In the genomic region with DNA sequence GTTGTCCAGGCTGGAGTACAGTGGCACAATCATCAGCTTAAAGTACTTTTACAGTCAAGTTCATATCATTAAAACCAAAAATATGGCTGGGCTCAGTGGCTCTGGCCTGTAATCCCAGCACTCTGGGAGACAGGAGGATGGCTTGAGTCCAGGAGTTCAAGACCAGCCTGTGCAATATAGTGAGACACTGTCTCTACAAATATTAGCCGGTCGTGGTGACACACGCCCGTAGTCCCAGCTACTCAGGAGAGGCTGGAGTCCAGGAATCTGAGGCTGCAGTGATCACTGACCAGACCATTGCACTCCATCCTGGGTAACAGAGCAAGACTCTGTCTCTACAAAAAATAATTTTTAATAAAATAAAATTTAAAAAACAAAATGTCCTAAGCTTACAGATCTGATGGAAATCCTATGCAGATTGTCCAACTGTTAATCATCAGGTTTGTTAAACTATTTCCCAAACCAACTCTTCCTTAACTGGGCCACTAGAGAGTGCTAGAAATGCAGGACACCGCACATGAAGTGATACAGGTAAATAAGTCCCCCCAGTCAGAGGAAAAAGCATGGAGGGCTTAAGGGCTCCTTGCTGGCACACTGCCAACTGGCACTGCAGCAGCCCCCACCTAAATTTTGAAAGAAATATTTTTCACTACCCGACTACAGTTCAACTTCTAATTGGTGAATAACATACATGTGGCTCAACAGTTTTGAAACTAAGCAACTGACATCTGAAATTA, we compare ENCODE assay signal across 1 cellular context.
A peak's percentile ranks its signal among the peaks of the same experiment; 100 is the strongest.
TF ChIP-seq lines count a peak whose summit lies in the region.

No MANE protein-coding gene starts in this region.

TF ChIP-seq in HEK293, 187 proteins besides CTCF, POLR2A, EP300 and RAD21 (continued from another document and continues in another):
- TF ChIP-seq ZNF354C (tag by site-specific recombination; IDR thresholded peaks at IDR 0.05; ENCODE audit: borderline replicate concordance, low read depth), result no peak
- TF ChIP-seq ZIC2 (tag by site-specific recombination; IDR thresholded peaks at IDR 0.05), result no peak
- TF ChIP-seq, protein P1, sequence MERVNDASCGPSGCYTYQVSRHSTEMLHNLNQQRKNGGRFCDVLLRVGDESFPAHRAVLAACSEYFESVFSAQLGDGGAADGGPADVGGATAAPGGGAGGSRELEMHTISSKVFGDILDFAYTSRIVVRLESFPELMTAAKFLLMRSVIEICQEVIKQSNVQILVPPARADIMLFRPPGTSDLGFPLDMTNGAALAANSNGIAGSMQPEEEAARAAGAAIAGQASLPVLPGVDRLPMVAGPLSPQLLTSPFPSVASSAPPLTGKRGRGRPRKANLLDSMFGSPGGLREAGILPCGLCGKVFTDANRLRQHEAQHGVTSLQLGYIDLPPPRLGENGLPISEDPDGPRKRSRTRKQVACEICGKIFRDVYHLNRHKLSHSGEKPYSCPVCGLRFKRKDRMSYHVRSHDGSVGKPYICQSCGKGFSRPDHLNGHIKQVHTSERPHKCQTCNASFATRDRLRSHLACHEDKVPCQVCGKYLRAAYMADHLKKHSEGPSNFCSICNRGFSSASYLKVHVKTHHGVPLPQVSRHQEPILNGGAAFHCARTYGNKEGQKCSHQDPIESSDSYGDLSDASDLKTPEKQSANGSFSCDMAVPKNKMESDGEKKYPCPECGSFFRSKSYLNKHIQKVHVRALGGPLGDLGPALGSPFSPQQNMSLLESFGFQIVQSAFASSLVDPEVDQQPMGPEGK (tag by site-specific recombination; IDR thresholded peaks at IDR 0.05), result peak; percentile 79
- no peak for TF ChIP-seq ZNF792 (tag by site-specific recombination; IDR thresholded peaks at IDR 0.05)
- TF ChIP-seq, protein P2, sequence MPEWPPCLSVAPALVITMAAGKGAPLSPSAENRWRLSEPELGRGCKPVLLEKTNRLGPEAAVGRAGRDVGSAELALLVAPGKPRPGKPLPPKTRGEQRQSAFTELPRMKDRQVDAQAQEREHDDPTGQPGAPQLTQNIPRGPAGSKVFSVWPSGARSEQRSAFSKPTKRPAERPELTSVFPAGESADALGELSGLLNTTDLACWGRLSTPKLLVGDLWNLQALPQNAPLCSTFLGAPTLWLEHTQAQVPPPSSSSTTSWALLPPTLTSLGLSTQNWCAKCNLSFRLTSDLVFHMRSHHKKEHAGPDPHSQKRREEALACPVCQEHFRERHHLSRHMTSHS (tag by site-specific recombination; IDR thresholded peaks at IDR 0.05), result no peak
- no peak for TF ChIP-seq ZNF791 (tag by site-specific recombination; IDR thresholded peaks at IDR 0.05)
- TF ChIP-seq ZEB2 (tag by site-specific recombination; IDR thresholded peaks at IDR 0.05), result peak; percentile 48; the same call in 1 of the 2 replicates
- TF ChIP-seq ZNF660 (tag by site-specific recombination; IDR thresholded peaks at IDR 0.05), result peak; percentile 99
- peak; percentile 91 for TF ChIP-seq ZNF174 (tag by site-specific recombination; IDR thresholded peaks at IDR 0.05)
- peak; percentile 79 for TF ChIP-seq IKZF3 (tag by site-specific recombination; IDR thresholded peaks at IDR 0.05)
- peak; percentile 88; the same call in 1 of the 2 replicates for TF ChIP-seq ZNF221 (tag by site-specific recombination; IDR thresholded peaks at IDR 0.05; ENCODE audit: borderline replicate concordance)
- TF ChIP-seq ZNF514 (tag by site-specific recombination; IDR thresholded peaks at IDR 0.05), result no peak
- no peak for TF ChIP-seq ZNF560 (tag by site-specific recombination; IDR thresholded peaks at IDR 0.05; ENCODE audit: borderline replicate concordance)
- peak; percentile 94 for TF ChIP-seq ZNF626 (tag by site-specific recombination; IDR thresholded peaks at IDR 0.05)
- TF ChIP-seq, protein P3, sequence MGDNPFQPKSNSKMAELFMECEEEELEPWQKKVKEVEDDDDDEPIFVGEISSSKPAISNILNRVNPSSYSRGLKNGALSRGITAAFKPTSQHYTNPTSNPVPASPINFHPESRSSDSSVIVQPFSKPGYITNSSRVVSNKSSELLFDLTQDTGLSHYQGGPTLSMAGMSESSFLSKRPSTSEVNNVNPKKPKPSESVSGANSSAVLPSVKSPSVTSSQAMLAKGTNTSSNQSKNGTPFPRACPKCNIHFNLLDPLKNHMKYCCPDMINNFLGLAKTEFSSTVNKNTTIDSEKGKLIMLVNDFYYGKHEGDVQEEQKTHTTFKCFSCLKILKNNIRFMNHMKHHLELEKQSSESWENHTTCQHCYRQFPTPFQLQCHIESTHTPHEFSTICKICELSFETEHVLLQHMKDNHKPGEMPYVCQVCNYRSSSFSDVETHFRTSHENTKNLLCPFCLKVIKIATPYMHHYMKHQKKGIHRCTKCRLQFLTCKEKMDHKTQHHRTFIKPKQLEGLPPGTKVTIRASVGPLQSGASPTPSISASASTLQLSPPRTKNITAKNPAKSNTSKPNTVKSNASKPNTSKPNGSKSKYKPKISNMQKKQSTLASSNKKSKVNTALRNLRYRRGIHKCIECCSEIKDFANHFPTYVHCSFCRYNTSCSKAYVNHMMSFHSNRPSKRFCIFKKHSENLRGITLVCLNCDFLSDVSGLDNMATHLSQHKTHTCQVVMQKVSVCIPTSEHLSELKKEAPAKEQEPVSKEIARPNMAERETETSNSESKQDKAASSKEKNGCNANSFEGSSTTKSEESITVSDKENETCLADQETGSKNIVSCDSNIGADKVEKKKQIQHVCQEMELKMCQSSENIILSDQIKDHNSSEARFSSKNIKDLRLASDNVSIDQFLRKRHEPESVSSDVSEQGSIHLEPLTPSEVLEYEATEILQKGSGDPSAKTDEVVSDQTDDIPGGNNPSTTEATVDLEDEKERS (tag by site-specific recombination; IDR thresholded peaks at IDR 0.05), result no peak
- no peak for TF ChIP-seq EGR2 (tag by site-specific recombination; IDR thresholded peaks at IDR 0.05; ENCODE audit: low read depth)
- TF ChIP-seq ZNF596 (tag by site-specific recombination; IDR thresholded peaks at IDR 0.05), result peak; percentile 58
- TF ChIP-seq BCL11B (tag by site-specific recombination; IDR thresholded peaks at IDR 0.05; ENCODE audit: low read depth), result no peak
- TF ChIP-seq ZNF214 (tag by site-specific recombination; IDR thresholded peaks at IDR 0.05; ENCODE audit: borderline replicate concordance), result peak; percentile 75; the same call in 1 of the 2 replicates
- 0 out of 2 replicates have a peak, but pooled peaks have one; percentile 17 for TF ChIP-seq ZNF629 (tag by site-specific recombination; IDR thresholded peaks at IDR 0.05)
- TF ChIP-seq SP2 (tag by site-specific recombination; IDR thresholded peaks at IDR 0.05), result no peak
- peak; percentile 84 for TF ChIP-seq ZNF544 (tag by site-specific recombination; IDR thresholded peaks at IDR 0.05)
- TF ChIP-seq ZNF654 (tag by site-specific recombination; IDR thresholded peaks at IDR 0.05; ENCODE audit: low read depth), result peak; percentile 52
- no peak for TF ChIP-seq MYNN (tag by site-specific recombination; IDR thresholded peaks at IDR 0.05; ENCODE audit: borderline replicate concordance)
- no peak for TF ChIP-seq ZNF404 (tag by site-specific recombination; IDR thresholded peaks at IDR 0.05)
- TF ChIP-seq ZNF768 (tag by site-specific recombination; IDR thresholded peaks at IDR 0.05), result no peak
- TF ChIP-seq, protein P4, sequence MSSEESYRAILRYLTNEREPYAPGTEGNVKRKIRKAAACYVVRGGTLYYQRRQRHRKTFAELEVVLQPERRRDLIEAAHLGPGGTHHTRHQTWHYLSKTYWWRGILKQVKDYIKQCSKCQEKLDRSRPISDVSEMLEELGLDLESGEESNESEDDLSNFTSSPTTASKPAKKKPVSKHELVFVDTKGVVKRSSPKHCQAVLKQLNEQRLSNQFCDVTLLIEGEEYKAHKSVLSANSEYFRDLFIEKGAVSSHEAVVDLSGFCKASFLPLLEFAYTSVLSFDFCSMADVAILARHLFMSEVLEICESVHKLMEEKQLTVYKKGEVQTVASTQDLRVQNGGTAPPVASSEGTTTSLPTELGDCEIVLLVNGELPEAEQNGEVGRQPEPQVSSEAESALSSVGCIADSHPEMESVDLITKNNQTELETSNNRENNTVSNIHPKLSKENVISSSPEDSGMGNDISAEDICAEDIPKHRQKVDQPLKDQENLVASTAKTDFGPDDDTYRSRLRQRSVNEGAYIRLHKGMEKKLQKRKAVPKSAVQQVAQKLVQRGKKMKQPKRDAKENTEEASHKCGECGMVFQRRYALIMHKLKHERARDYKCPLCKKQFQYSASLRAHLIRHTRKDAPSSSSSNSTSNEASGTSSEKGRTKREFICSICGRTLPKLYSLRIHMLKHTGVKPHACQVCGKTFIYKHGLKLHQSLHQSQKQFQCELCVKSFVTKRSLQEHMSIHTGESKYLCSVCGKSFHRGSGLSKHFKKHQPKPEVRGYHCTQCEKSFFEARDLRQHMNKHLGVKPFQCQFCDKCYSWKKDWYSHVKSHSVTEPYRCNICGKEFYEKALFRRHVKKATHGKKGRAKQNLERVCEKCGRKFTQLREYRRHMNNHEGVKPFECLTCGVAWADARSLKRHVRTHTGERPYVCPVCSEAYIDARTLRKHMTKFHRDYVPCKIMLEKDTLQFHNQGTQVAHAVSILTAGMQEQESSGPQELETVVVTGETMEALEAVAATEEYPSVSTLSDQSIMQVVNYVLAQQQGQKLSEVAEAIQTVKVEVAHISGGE (tag by site-specific recombination; conservative IDR thresholded peaks at IDR 0.05; ENCODE audit: low read depth), result peak; percentile 80
- TF ChIP-seq, protein P5, sequence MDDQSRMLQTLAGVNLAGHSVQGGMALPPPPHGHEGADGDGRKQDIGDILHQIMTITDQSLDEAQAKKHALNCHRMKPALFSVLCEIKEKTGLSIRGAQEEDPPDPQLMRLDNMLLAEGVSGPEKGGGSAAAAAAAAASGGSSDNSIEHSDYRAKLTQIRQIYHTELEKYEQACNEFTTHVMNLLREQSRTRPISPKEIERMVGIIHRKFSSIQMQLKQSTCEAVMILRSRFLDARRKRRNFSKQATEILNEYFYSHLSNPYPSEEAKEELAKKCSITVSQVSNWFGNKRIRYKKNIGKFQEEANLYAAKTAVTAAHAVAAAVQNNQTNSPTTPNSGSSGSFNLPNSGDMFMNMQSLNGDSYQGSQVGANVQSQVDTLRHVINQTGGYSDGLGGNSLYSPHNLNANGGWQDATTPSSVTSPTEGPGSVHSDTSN (CRISPR knock-in tag; IDR thresholded peaks at IDR 0.05), result no peak
- TF ChIP-seq, protein P6, sequence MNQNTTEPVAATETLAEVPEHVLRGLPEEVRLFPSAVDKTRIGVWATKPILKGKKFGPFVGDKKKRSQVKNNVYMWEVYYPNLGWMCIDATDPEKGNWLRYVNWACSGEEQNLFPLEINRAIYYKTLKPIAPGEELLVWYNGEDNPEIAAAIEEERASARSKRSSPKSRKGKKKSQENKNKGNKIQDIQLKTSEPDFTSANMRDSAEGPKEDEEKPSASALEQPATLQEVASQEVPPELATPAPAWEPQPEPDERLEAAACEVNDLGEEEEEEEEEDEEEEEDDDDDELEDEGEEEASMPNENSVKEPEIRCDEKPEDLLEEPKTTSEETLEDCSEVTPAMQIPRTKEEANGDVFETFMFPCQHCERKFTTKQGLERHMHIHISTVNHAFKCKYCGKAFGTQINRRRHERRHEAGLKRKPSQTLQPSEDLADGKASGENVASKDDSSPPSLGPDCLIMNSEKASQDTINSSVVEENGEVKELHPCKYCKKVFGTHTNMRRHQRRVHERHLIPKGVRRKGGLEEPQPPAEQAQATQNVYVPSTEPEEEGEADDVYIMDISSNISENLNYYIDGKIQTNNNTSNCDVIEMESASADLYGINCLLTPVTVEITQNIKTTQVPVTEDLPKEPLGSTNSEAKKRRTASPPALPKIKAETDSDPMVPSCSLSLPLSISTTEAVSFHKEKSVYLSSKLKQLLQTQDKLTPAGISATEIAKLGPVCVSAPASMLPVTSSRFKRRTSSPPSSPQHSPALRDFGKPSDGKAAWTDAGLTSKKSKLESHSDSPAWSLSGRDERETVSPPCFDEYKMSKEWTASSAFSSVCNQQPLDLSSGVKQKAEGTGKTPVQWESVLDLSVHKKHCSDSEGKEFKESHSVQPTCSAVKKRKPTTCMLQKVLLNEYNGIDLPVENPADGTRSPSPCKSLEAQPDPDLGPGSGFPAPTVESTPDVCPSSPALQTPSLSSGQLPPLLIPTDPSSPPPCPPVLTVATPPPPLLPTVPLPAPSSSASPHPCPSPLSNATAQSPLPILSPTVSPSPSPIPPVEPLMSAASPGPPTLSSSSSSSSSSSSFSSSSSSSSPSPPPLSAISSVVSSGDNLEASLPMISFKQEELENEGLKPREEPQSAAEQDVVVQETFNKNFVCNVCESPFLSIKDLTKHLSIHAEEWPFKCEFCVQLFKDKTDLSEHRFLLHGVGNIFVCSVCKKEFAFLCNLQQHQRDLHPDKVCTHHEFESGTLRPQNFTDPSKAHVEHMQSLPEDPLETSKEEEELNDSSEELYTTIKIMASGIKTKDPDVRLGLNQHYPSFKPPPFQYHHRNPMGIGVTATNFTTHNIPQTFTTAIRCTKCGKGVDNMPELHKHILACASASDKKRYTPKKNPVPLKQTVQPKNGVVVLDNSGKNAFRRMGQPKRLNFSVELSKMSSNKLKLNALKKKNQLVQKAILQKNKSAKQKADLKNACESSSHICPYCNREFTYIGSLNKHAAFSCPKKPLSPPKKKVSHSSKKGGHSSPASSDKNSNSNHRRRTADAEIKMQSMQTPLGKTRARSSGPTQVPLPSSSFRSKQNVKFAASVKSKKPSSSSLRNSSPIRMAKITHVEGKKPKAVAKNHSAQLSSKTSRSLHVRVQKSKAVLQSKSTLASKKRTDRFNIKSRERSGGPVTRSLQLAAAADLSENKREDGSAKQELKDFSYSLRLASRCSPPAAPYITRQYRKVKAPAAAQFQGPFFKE (tag by site-specific recombination; IDR thresholded peaks at IDR 0.05; ENCODE audit: borderline replicate concordance), result no peak
- peak; percentile 53; the same call in 1 of the 2 replicates for TF ChIP-seq YY1 (tag by site-specific recombination; IDR thresholded peaks at IDR 0.05)
- TF ChIP-seq OVOL3 (tag by site-specific recombination; IDR thresholded peaks at IDR 0.05), result no peak
- TF ChIP-seq SCRT2 (tag by site-specific recombination; IDR thresholded peaks at IDR 0.05), result peak; percentile 54
- TF ChIP-seq ZNF529 (tag by site-specific recombination; IDR thresholded peaks at IDR 0.05; ENCODE audit: insufficient replicate concordance), result peak; percentile 79
- no peak for TF ChIP-seq ZXDB (tag by site-specific recombination; IDR thresholded peaks at IDR 0.05)
- no peak for TF ChIP-seq ZNF658 (tag by site-specific recombination; IDR thresholded peaks at IDR 0.05)
- no peak for TF ChIP-seq ZNF621 (tag by site-specific recombination; IDR thresholded peaks at IDR 0.05)
- no peak for TF ChIP-seq ZNF623 (tag by site-specific recombination; IDR thresholded peaks at IDR 0.05)
- TF ChIP-seq ZNF37A (tag by site-specific recombination; IDR thresholded peaks at IDR 0.05), result peak; percentile 88
- no peak for TF ChIP-seq GFI1B (tag by site-specific recombination; IDR thresholded peaks at IDR 0.05)
- peak; percentile 33; the same call in 1 of the 2 replicates for TF ChIP-seq ZNF624 (tag by site-specific recombination; IDR thresholded peaks at IDR 0.05)
- peak; percentile 78 for TF ChIP-seq ZNF549 (tag by site-specific recombination; IDR thresholded peaks at IDR 0.05)
- TF ChIP-seq, protein P7, sequence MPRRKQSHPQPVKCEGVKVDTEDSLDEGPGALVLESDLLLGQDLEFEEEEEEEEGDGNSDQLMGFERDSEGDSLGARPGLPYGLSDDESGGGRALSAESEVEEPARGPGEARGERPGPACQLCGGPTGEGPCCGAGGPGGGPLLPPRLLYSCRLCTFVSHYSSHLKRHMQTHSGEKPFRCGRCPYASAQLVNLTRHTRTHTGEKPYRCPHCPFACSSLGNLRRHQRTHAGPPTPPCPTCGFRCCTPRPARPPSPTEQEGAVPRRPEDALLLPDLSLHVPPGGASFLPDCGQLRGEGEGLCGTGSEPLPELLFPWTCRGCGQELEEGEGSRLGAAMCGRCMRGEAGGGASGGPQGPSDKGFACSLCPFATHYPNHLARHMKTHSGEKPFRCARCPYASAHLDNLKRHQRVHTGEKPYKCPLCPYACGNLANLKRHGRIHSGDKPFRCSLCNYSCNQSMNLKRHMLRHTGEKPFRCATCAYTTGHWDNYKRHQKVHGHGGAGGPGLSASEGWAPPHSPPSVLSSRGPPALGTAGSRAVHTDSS (tag by site-specific recombination; IDR thresholded peaks at IDR 0.05), result peak; percentile 25; the same call in 1 of the 2 replicates
- TF ChIP-seq SCRT1 (tag by site-specific recombination; IDR thresholded peaks at IDR 0.05; ENCODE audit: borderline replicate concordance), result 0 out of 2 replicates have a peak, but pooled peaks have one; percentile 15
